Comparison of ENCODE assay signal across 1 cellular context in genomic region chr1:234875328-234875952, GRCh38.
TF ChIP-seq lines count a peak whose summit lies in the region.

No MANE protein-coding gene starts in this region.

TF ChIP-seq in HepG2, 621 proteins besides CTCF, POLR2A, EP300 and RAD21 (continued from another document and continues in another):
- TF ChIP-seq FOXP4 (CRISPR knock-in tag; IDR thresholded peaks at IDR 0.05) (peak; percentile 88), ZNF281 (CRISPR knock-in tag; IDR thresholded peaks at IDR 0.05; ENCODE audit: borderline replicate concordance) (no peak; the same call in 1 of the 2 replicates), TBP (CRISPR knock-in tag; IDR thresholded peaks at IDR 0.05) (0 out of 2 replicates have a peak, but pooled peaks have one; percentile 53), ERF (CRISPR knock-in tag; IDR thresholded peaks at IDR 0.05) (peak; percentile 42; the same call in 1 of the 2 replicates), RCOR2 (CRISPR knock-in tag; IDR thresholded peaks at IDR 0.05) (0 out of 2 replicates have a peak, but pooled peaks have one; percentile 57), NCOA5 (CRISPR knock-in tag; IDR thresholded peaks at IDR 0.05) (no peak), TOPORS (CRISPR knock-in tag; IDR thresholded peaks at IDR 0.05) (peak; percentile 3; the same call in 1 of the 2 replicates), TARDBP (CRISPR knock-in tag; IDR thresholded peaks at IDR 0.05) (0 out of 2 replicates have a peak, but pooled peaks have one; percentile 24), ZNF337 (CRISPR knock-in tag; IDR thresholded peaks at IDR 0.05; ENCODE audit: borderline replicate concordance, low read depth) (no peak), SNAI1 (CRISPR knock-in tag; IDR thresholded peaks at IDR 0.05; ENCODE audit: borderline replicate concordance) (no peak), ZNF143 (CRISPR knock-in tag; IDR thresholded peaks at IDR 0.05) (peak; percentile 59), ZNF430 (CRISPR knock-in tag; IDR thresholded peaks at IDR 0.05) (no peak), EEA1 (CRISPR knock-in tag; IDR thresholded peaks at IDR 0.05; ENCODE audit: borderline replicate concordance) (no peak), DNMT1 (CRISPR knock-in tag; IDR thresholded peaks at IDR 0.05) (peak; percentile 21; the same call in 1 of the 2 replicates), ZNF781 (CRISPR knock-in tag; IDR thresholded peaks at IDR 0.05; ENCODE audit: borderline replicate concordance, not compliant biosample characterization) (no peak), ZSCAN29 (CRISPR knock-in tag; conservative IDR thresholded peaks at IDR 0.05) (no peak), CEBPZ (IDR thresholded peaks at IDR 0.05; ENCODE audit: low read length) (no peak), NFE2 (CRISPR knock-in tag; IDR thresholded peaks at IDR 0.05) (no peak), CSRNP1 (CRISPR knock-in tag; IDR thresholded peaks at IDR 0.05) (no peak), ZNF251 (CRISPR knock-in tag; IDR thresholded peaks at IDR 0.05) (no peak; the same call in 1 of the 2 replicates), KDM1A (CRISPR knock-in tag; IDR thresholded peaks at IDR 0.05) (no peak), PTBP1 (IDR thresholded peaks at IDR 0.05; ENCODE audit: low read depth, low read length, poor library complexity, severe bottlenecking) (no peak), ZNF282 (IDR thresholded peaks at IDR 0.05; ENCODE audit: partially characterized antibody) (no peak), ZNF790 (CRISPR knock-in tag; IDR thresholded peaks at IDR 0.05; ENCODE audit: borderline replicate concordance) (no peak), ZMAT3 (CRISPR knock-in tag; conservative IDR thresholded peaks at IDR 0.05) (0 out of 2 replicates have a peak, but pooled peaks have one; percentile 73), EZH2 (conservative IDR thresholded peaks at IDR 0.05; ENCODE audit: low read depth, low read length) (no peak), AGO1 (IDR thresholded peaks at IDR 0.05; ENCODE audit: low read depth, low read length, poor library complexity, severe bottlenecking) (no peak), GTF2F1 (IDR thresholded peaks at IDR 0.05; ENCODE audit: low read length) (no peak), DPF2 (CRISPR knock-in tag; IDR thresholded peaks at IDR 0.05; ENCODE audit: borderline replicate concordance, low read depth) (peak; percentile 30; the same call in 1 of the 2 replicates)
- TF ChIP-seq, protein P1, sequence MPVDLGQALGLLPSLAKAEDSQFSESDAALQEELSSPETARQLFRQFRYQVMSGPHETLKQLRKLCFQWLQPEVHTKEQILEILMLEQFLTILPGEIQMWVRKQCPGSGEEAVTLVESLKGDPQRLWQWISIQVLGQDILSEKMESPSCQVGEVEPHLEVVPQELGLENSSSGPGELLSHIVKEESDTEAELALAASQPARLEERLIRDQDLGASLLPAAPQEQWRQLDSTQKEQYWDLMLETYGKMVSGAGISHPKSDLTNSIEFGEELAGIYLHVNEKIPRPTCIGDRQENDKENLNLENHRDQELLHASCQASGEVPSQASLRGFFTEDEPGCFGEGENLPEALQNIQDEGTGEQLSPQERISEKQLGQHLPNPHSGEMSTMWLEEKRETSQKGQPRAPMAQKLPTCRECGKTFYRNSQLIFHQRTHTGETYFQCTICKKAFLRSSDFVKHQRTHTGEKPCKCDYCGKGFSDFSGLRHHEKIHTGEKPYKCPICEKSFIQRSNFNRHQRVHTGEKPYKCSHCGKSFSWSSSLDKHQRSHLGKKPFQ (CRISPR knock-in tag; IDR thresholded peaks at IDR 0.05; ENCODE audit: insufficient replicate concordance), result no peak
- TF ChIP-seq, protein P2, sequence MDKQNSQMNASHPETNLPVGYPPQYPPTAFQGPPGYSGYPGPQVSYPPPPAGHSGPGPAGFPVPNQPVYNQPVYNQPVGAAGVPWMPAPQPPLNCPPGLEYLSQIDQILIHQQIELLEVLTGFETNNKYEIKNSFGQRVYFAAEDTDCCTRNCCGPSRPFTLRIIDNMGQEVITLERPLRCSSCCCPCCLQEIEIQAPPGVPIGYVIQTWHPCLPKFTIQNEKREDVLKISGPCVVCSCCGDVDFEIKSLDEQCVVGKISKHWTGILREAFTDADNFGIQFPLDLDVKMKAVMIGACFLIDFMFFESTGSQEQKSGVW (CRISPR knock-in tag; IDR thresholded peaks at IDR 0.05; ENCODE audit: borderline replicate concordance), result no peak
- TF ChIP-seq, protein P3, sequence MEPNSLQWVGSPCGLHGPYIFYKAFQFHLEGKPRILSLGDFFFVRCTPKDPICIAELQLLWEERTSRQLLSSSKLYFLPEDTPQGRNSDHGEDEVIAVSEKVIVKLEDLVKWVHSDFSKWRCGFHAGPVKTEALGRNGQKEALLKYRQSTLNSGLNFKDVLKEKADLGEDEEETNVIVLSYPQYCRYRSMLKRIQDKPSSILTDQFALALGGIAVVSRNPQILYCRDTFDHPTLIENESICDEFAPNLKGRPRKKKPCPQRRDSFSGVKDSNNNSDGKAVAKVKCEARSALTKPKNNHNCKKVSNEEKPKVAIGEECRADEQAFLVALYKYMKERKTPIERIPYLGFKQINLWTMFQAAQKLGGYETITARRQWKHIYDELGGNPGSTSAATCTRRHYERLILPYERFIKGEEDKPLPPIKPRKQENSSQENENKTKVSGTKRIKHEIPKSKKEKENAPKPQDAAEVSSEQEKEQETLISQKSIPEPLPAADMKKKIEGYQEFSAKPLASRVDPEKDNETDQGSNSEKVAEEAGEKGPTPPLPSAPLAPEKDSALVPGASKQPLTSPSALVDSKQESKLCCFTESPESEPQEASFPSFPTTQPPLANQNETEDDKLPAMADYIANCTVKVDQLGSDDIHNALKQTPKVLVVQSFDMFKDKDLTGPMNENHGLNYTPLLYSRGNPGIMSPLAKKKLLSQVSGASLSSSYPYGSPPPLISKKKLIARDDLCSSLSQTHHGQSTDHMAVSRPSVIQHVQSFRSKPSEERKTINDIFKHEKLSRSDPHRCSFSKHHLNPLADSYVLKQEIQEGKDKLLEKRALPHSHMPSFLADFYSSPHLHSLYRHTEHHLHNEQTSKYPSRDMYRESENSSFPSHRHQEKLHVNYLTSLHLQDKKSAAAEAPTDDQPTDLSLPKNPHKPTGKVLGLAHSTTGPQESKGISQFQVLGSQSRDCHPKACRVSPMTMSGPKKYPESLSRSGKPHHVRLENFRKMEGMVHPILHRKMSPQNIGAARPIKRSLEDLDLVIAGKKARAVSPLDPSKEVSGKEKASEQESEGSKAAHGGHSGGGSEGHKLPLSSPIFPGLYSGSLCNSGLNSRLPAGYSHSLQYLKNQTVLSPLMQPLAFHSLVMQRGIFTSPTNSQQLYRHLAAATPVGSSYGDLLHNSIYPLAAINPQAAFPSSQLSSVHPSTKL (CRISPR knock-in tag; IDR thresholded peaks at IDR 0.05), result peak; percentile 79
- TF ChIP-seq, protein P4, sequence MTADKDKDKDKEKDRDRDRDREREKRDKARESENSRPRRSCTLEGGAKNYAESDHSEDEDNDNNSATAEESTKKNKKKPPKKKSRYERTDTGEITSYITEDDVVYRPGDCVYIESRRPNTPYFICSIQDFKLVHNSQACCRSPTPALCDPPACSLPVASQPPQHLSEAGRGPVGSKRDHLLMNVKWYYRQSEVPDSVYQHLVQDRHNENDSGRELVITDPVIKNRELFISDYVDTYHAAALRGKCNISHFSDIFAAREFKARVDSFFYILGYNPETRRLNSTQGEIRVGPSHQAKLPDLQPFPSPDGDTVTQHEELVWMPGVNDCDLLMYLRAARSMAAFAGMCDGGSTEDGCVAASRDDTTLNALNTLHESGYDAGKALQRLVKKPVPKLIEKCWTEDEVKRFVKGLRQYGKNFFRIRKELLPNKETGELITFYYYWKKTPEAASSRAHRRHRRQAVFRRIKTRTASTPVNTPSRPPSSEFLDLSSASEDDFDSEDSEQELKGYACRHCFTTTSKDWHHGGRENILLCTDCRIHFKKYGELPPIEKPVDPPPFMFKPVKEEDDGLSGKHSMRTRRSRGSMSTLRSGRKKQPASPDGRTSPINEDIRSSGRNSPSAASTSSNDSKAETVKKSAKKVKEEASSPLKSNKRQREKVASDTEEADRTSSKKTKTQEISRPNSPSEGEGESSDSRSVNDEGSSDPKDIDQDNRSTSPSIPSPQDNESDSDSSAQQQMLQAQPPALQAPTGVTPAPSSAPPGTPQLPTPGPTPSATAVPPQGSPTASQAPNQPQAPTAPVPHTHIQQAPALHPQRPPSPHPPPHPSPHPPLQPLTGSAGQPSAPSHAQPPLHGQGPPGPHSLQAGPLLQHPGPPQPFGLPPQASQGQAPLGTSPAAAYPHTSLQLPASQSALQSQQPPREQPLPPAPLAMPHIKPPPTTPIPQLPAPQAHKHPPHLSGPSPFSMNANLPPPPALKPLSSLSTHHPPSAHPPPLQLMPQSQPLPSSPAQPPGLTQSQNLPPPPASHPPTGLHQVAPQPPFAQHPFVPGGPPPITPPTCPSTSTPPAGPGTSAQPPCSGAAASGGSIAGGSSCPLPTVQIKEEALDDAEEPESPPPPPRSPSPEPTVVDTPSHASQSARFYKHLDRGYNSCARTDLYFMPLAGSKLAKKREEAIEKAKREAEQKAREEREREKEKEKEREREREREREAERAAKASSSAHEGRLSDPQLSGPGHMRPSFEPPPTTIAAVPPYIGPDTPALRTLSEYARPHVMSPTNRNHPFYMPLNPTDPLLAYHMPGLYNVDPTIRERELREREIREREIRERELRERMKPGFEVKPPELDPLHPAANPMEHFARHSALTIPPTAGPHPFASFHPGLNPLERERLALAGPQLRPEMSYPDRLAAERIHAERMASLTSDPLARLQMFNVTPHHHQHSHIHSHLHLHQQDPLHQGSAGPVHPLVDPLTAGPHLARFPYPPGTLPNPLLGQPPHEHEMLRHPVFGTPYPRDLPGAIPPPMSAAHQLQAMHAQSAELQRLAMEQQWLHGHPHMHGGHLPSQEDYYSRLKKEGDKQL (CRISPR knock-in tag; IDR thresholded peaks at IDR 0.05; ENCODE audit: low read depth), result peak; percentile 75; the same call in 1 of the 2 replicates
- TF ChIP-seq, protein P5, sequence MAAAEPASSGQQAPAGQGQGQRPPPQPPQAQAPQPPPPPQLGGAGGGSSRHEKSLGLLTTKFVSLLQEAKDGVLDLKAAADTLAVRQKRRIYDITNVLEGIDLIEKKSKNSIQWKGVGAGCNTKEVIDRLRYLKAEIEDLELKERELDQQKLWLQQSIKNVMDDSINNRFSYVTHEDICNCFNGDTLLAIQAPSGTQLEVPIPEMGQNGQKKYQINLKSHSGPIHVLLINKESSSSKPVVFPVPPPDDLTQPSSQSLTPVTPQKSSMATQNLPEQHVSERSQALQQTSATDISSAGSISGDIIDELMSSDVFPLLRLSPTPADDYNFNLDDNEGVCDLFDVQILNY (CRISPR knock-in tag; conservative IDR thresholded peaks at IDR 0.05), result no peak
